Comparison of ENCODE assay signal across 11 cellular contexts in the genomic region with DNA sequence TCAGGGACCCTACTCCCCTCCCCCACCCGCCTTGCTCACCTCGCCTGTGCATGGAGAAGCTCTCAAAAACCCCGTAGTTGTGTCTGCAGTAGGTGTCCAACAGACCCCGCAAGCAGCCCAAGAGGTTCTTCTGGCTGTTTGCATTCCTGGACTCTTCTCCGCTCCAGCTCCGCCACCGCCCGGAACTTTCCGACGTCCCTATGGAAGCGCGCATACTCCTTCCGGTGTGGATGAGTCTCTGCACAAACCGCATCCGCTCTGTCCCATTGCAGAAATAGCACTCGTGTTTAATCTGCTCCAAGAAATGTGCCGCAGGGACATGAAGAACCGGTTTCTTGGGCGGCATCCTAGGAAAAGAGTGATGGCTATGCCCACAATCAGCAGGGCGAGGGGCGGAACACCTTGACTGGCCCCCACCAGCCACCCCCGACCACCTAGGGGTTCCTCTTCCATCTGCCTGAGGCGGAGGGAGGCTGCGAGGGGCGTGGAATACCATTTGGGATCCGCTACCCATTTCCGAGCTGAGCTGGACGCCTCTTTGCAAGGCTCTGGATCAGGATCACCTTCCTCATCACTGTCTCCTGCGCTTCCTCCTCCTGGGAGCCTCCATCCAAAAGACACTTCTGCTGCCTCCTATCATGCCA. TPM values are rescaled to one million over a fixed set of nuclear protein-coding genes. Genes with fewer than 3 reads are reported as not detected.
DNase-seq lines count a peak whose midpoint lies in the region; TF ChIP-seq lines count a peak whose summit lies in the region.
"Had no signal": no experiment of that assay in that cellular context is flagged by ENCODE, and none has a peak within 500 bp of the region (broad histone marks: within the 10 kb centered on the region; RNA-seq: fewer than 3 reads in every experiment).

No MANE protein-coding gene starts in this region.

- no peak for TF ChIP-seq POLR2A in esophagus muscularis mucosa (IDR thresholded peaks at IDR 0.05; ENCODE audit: low read depth)

- no peak for TF ChIP-seq EP300 in esophagus muscularis mucosa (IDR thresholded peaks at IDR 0.05)

- no peaks in the 10 kb centered on the region for H3K4me1 ChIP-seq in esophagus muscularis mucosa

- no peaks in the 10 kb centered on the region for H3K36me3 ChIP-seq in esophagus muscularis mucosa
- H3K36me3 ChIP-seq in H7 (replicated peaks; ENCODE audit: control insufficient read depth, insufficient read depth, low read length), result no peaks in the 10 kb centered on the region

- TF ChIP-seq CTCF in LNCaP clone FGC (IDR thresholded peaks at IDR 0.05; ENCODE audit: control insufficient read depth, extremely low read depth, insufficient read depth) (no peak), esophagus muscularis mucosa (IDR thresholded peaks at IDR 0.05) (no peak)

- H3K27me3 ChIP-seq in esophagus muscularis mucosa (peaks cover 0 to 19% (median 0%) of the 10 kb centered on the region in 4 donors), H7 (ENCODE audit: control insufficient read depth, insufficient read depth, low read length) (no peaks in the 10 kb centered on the region; the same call in 1 of the 2 replicates)

- no peaks in the 10 kb centered on the region for H3K9me3 ChIP-seq in esophagus muscularis mucosa

- H3K4me3 ChIP-seq in LNCaP clone FGC (ENCODE audit: low read depth, low read length) (peak overlapping the region; percentile 31), esophagus muscularis mucosa (peak overlapping the region in 3 of 4 donors; percentile 20 to 37 (median 24)), H7 (ENCODE audit: insufficient read depth, low read depth, low read length) (no peak overlapping the region)

- 86% methylated on average over 29 of the region's 29 CpGs for WGBS in esophagus muscularis mucosa

- no peak overlapping the region for H3K27ac ChIP-seq in esophagus muscularis mucosa (replicated peaks in 1 of 4)

- intact Hi-C loops in esophagus muscularis mucosa (cut with DNase I), result no loop called here

- peak; percentile 22 for DNase-seq in DMS114 treated with DMSO at 0.1 percent for 48 hours (lab: John Stamatoyannopoulos, UW; ENCODE audit: unreplicated experiment)
- no peak for DNase-seq in LNCaP clone FGC (ENCODE audit: low read depth)
- DNase-seq in esophagus muscularis mucosa (ENCODE audit: extremely low spot score), result no peak
- peak; percentile 15 for DNase-seq in retina
- DNase-seq in NOMO-1 (lab: John Stamatoyannopoulos, UW; ENCODE audit: unreplicated experiment in 2 of 2), result no peak
- DNase-seq in H7, result no peak
- no peak for DNase-seq in NCI-H510A (lab: John Stamatoyannopoulos, UW)
- DNase-seq: activated CD8-positive, alpha-beta memory T cell treated with anti-CD3 and anti-CD28 coated beads for 24 hours; effector CD4-positive, alpha-beta T cell; mesendoderm; T-helper 1 cell had no signal

RNA-seq across cellular contexts. Expression of a gene that starts 20.2 kb away (rescaled TPM):
- total RNA-seq in esophagus muscularis mucosa, result 100 to 1,000 TPM in 3 of 4 donors, 10 to 100 TPM in 1; 93.9 to 223 (median 113) TPM
- 0.33 TPM in 1 of 2 replicates, not detected in the other for total RNA-seq in H7 (2014; rRNA removed; shearing (Covaris generic))

RNA-seq across cellular contexts. Expression of a gene that starts 52.9 kb away (rescaled TPM):
- total RNA-seq in esophagus muscularis mucosa, result not detected
- not detected in 2 replicates for total RNA-seq in H7 (2014; rRNA removed; shearing (Covaris generic))

Comparison
In these comparisons a context has a peak if more than half of its experiments do, and no peak if none do; other contexts are left out.
1. DNase-seq: peak in DMS114 treated with DMSO at 0.1 percent for 48 hours (single experiment) and retina (single experiment); none in LNCaP clone FGC (single experiment), esophagus muscularis mucosa (single experiment), NOMO-1 (0 of 2), H7 (single experiment) and NCI-H510A (single experiment).
2. RNA of a gene that starts 20.2 kb away (total RNA-seq): 93.9 to 223 TPM in esophagus muscularis mucosa; 0.33 TPM in H7; every median in the first group is over 10 times any median in the second.